Comparison of ENCODE assay signal across 22 cellular contexts in the genomic region with DNA sequence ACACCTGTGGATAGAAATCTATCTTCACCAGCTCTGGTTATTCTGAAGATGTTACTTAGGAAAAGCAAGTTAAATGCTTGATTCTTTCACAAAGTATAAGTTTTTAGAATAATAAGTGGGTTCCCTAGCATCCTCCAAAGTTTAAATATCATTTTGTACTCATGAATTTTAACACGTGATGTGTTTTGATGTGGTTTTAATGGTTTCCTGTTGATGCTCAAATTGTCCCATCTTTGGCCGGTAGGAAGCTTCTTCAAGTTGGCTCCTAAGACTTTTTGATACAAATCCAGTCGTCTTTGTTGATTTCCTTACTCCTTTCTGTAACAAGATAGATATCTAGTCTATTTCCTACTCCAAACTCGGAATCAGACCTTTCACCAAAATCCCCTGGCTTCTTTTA.
DNase-seq lines count a peak whose midpoint lies in the region; ATAC-seq, FAIRE-seq and TF ChIP-seq lines count a peak whose summit lies in the region.
"Had no signal": no experiment of that assay in that cellular context is flagged by ENCODE, and none has a peak within 500 bp of the region (broad histone marks: within the 10 kb centered on the region; RNA-seq: fewer than 3 reads in every experiment).

No MANE protein-coding gene starts in this region.

- no peak overlapping the region for H3K27ac ChIP-seq in small intestine (ENCODE audit: low read depth in 1 of 2, low read length in 1 of 2)
- H3K27ac ChIP-seq: 22Rv1, SJCRH30 had no signal

- H3K9me3 ChIP-seq in small intestine (ENCODE audit: control insufficient read depth, low read depth) = no peaks in the 10 kb centered on the region
- H3K9me3 ChIP-seq: SJCRH30 had no signal

- no peaks in the 10 kb centered on the region for H3K27me3 Mint-ChIP-seq in activated CD4-positive, alpha-beta T cell treated with anti-CD3 and anti-CD28 coated beads for 36 hours
- H3K27me3 Mint-ChIP-seq in activated CD4-positive, alpha-beta T cell treated with anti-CD3 and anti-CD28 coated beads, Interleukin-2, amount 10 ng/mL, durations not matched to agents 24 days and 14 days = no peaks in the 10 kb centered on the region
- H3K27me3 Mint-ChIP-seq in activated naive CD8-positive, alpha-beta T cell = no peaks in the 10 kb centered on the region
- no peaks in the 10 kb centered on the region for H3K27me3 Mint-ChIP-seq in activated naive CD8-positive, alpha-beta T cell treated with anti-CD3 and anti-CD28 coated beads for 36 hours
- no peaks in the 10 kb centered on the region for H3K27me3 Mint-ChIP-seq in T-helper 2 cell treated with Interferon-gamma antibody and Interleukin-4, amounts not matched to agents 5 μg/mL and 100 μg/mL, for 36 hours (ENCODE audit: low read depth)

- H3K36me3 Mint-ChIP-seq in activated CD4-positive, alpha-beta T cell treated with anti-CD3 and anti-CD28 coated beads for 36 hours (ENCODE audit: low read depth) = no peaks in the 10 kb centered on the region
- no peaks in the 10 kb centered on the region for H3K36me3 Mint-ChIP-seq in activated CD4-positive, alpha-beta T cell treated with anti-CD3 and anti-CD28 coated beads, Interleukin-2, amount 10 ng/mL, durations not matched to agents 24 days and 14 days (ENCODE audit: low read depth)
- H3K36me3 Mint-ChIP-seq in activated naive CD8-positive, alpha-beta T cell = peaks cover 3% of the 10 kb centered on the region
- H3K36me3 Mint-ChIP-seq in activated naive CD8-positive, alpha-beta T cell treated with anti-CD3 and anti-CD28 coated beads for 36 hours = no peaks in the 10 kb centered on the region
- H3K36me3 Mint-ChIP-seq in T-helper 2 cell treated with Interferon-gamma antibody and Interleukin-4, amounts not matched to agents 5 μg/mL and 100 μg/mL, for 36 hours (ENCODE audit: low read depth) = no peaks in the 10 kb centered on the region

- intact Hi-C loops in activated CD4-positive, alpha-beta T cell treated with anti-CD3 and anti-CD28 coated beads for 36 hours (cut with DNase I, micrococcal nuclease) = no loop called here
- intact Hi-C loops in activated CD4-positive, alpha-beta T cell treated with anti-CD3 and anti-CD28 coated beads, Interleukin-2, amount 10 ng/mL, durations not matched to agents 24 days and 14 days (cut with micrococcal nuclease) = no loop called here

- POLR2A ChIA-PET in activated CD4-positive, alpha-beta T cell treated with anti-CD3 and anti-CD28 coated beads for 36 hours (lab: Charles Lee) = no interaction called here

- H3K27ac Mint-ChIP-seq in activated CD4-positive, alpha-beta T cell treated with anti-CD3 and anti-CD28 coated beads for 36 hours = peak overlapping the region; percentile 38
- no peak overlapping the region for H3K27ac Mint-ChIP-seq in activated CD4-positive, alpha-beta T cell treated with anti-CD3 and anti-CD28 coated beads, Interleukin-2, amount 10 ng/mL, durations not matched to agents 24 days and 14 days
- H3K27ac Mint-ChIP-seq in activated naive CD8-positive, alpha-beta T cell = peak overlapping the region; percentile 55
- no peak overlapping the region for H3K27ac Mint-ChIP-seq in activated naive CD8-positive, alpha-beta T cell treated with anti-CD3 and anti-CD28 coated beads for 36 hours
- no peak overlapping the region for H3K27ac Mint-ChIP-seq in T-helper 2 cell treated with Interferon-gamma antibody and Interleukin-4, amounts not matched to agents 5 μg/mL and 100 μg/mL, for 36 hours

- no peaks in the 10 kb centered on the region for H3K27me3 ChIP-seq in small intestine (ENCODE audit: control insufficient read depth in 2 of 2, insufficient read depth in 2 of 2, low read length in 2 of 2)
- H3K27me3 ChIP-seq: SJCRH30 had no signal

- H3K4me3 ChIP-seq in small intestine (ENCODE audit: low read depth in 1 of 2, low read length in 2 of 2) (no peak overlapping the region), foreskin fibroblast (ENCODE audit: low read depth in 1 of 2, low read length in 2 of 2) (no peak overlapping the region)
- H3K4me3 ChIP-seq: SJCRH30 had no signal

- H3K36me3 ChIP-seq in small intestine (ENCODE audit: control insufficient read depth in 2 of 2, insufficient read depth in 2 of 2, low read length in 2 of 2) = no peaks in the 10 kb centered on the region
- H3K36me3 ChIP-seq: SJCRH30 had no signal

- DNase-seq in activated CD4-positive, alpha-beta T cell treated with anti-CD3 and anti-CD28 coated beads for 36 hours = no peak
- DNase-seq in activated CD4-positive, alpha-beta T cell treated with anti-CD3 and anti-CD28 coated beads, Interleukin-2, amount 10 ng/mL, durations not matched to agents 24 days and 14 days = no peak
- no peak for DNase-seq in activated naive CD8-positive, alpha-beta T cell treated with anti-CD3 and anti-CD28 coated beads for 36 hours
- no peak for DNase-seq in T-helper 2 cell treated with Interferon-gamma antibody and Interleukin-4, amounts not matched to agents 5 μg/mL and 100 μg/mL, for 36 hours (ENCODE audit: low spot score)
- DNase-seq in small intestine = peak; percentile 6
- no peak for DNase-seq in foreskin fibroblast
- no peak for DNase-seq in globus pallidus (ENCODE audit: low spot score)
- DNase-seq: DMS79, H7, IMR-90, Kasumi-1, MM.1S, NCI-H1092 treated with DMSO at 0.1 percent for 48 hours, NCI-H146, NCI-H2029 treated with DMSO at 0.1 percent for 48 hours, NCI-H2171, NCI-H69, SJCRH30 had no signal

- CTCF ChIA-PET in activated CD4-positive, alpha-beta T cell treated with anti-CD3 and anti-CD28 coated beads for 36 hours (lab: Charles Lee) = interaction anchor here (0.9 kb wide), 1 partner anchor 10 kb away, joined by 3 read pairs; no protein-coding TSS in a partner anchor

- no peak for TF ChIP-seq CTCF in foreskin fibroblast (IDR thresholded peaks at IDR 0.05; ENCODE audit: low read depth, low read length)

- no peak for ATAC-seq in activated CD4-positive, alpha-beta T cell treated with anti-CD3 and anti-CD28 coated beads for 36 hours
- ATAC-seq: Panc1 had no signal

- WGBS in small intestine, 3 donors = 64 to 87% (median 70%) methylated on average over 4 of the region's 4 CpGs

- no peaks in the 10 kb centered on the region for H3K9me3 Mint-ChIP-seq in activated CD4-positive, alpha-beta T cell treated with anti-CD3 and anti-CD28 coated beads for 36 hours (ENCODE audit: low read depth)
- H3K9me3 Mint-ChIP-seq in activated CD4-positive, alpha-beta T cell treated with anti-CD3 and anti-CD28 coated beads, Interleukin-2, amount 10 ng/mL, durations not matched to agents 24 days and 14 days = peaks cover 7% of the 10 kb centered on the region
- no peaks in the 10 kb centered on the region for H3K9me3 Mint-ChIP-seq in activated naive CD8-positive, alpha-beta T cell (ENCODE audit: low read depth)
- no peaks in the 10 kb centered on the region for H3K9me3 Mint-ChIP-seq in activated naive CD8-positive, alpha-beta T cell treated with anti-CD3 and anti-CD28 coated beads for 36 hours
- H3K9me3 Mint-ChIP-seq in T-helper 2 cell treated with Interferon-gamma antibody and Interleukin-4, amounts not matched to agents 5 μg/mL and 100 μg/mL, for 36 hours = no peaks in the 10 kb centered on the region

- no peak overlapping the region for H3K4me3 Mint-ChIP-seq in activated CD4-positive, alpha-beta T cell treated with anti-CD3 and anti-CD28 coated beads for 36 hours
- no peak overlapping the region for H3K4me3 Mint-ChIP-seq in activated CD4-positive, alpha-beta T cell treated with anti-CD3 and anti-CD28 coated beads, Interleukin-2, amount 10 ng/mL, durations not matched to agents 24 days and 14 days
- peak overlapping the region; percentile 48 for H3K4me3 Mint-ChIP-seq in activated naive CD8-positive, alpha-beta T cell
- H3K4me3 Mint-ChIP-seq in activated naive CD8-positive, alpha-beta T cell treated with anti-CD3 and anti-CD28 coated beads for 36 hours = no peak overlapping the region
- peak overlapping the region; percentile 4 for H3K4me3 Mint-ChIP-seq in T-helper 2 cell treated with Interferon-gamma antibody and Interleukin-4, amounts not matched to agents 5 μg/mL and 100 μg/mL, for 36 hours

- peaks cover 40% of the 10 kb centered on the region for H3K4me1 Mint-ChIP-seq in activated CD4-positive, alpha-beta T cell treated with anti-CD3 and anti-CD28 coated beads for 36 hours
- H3K4me1 Mint-ChIP-seq in activated CD4-positive, alpha-beta T cell treated with anti-CD3 and anti-CD28 coated beads, Interleukin-2, amount 10 ng/mL, durations not matched to agents 24 days and 14 days = peaks cover 16% of the 10 kb centered on the region
- peaks cover 46% of the 10 kb centered on the region for H3K4me1 Mint-ChIP-seq in activated naive CD8-positive, alpha-beta T cell (ENCODE audit: low read depth)
- peaks cover 25% of the 10 kb centered on the region for H3K4me1 Mint-ChIP-seq in activated naive CD8-positive, alpha-beta T cell treated with anti-CD3 and anti-CD28 coated beads for 36 hours
- peaks cover 24% of the 10 kb centered on the region for H3K4me1 Mint-ChIP-seq in T-helper 2 cell treated with Interferon-gamma antibody and Interleukin-4, amounts not matched to agents 5 μg/mL and 100 μg/mL, for 36 hours (ENCODE audit: low read depth)

- H3K4me1 ChIP-seq in small intestine (ENCODE audit: control insufficient read depth in 2 of 2, insufficient read depth in 1 of 2, low read depth in 1 of 2, low read length in 1 of 2) = no peaks in the 10 kb centered on the region
- H3K4me1 ChIP-seq: SJCRH30 had no signal

- FAIRE-seq in small intestine (lab: Jason Lieb, UNC) = no peak
- FAIRE-seq: HTR-8/SVneo had no signal

Comparison
In these comparisons a context has a peak if more than half of its experiments do, and no peak if none do; other contexts are left out.
1. H3K27ac Mint-ChIP-seq: peak in activated CD4-positive, alpha-beta T cell treated with anti-CD3 and anti-CD28 coated beads for 36 hours (single experiment) and activated naive CD8-positive, alpha-beta T cell (single experiment); none in activated CD4-positive, alpha-beta T cell treated with anti-CD3 and anti-CD28 coated beads, Interleukin-2, amount 10 ng/mL, durations not matched to agents 24 days and 14 days (single experiment), activated naive CD8-positive, alpha-beta T cell treated with anti-CD3 and anti-CD28 coated beads for 36 hours (single experiment) and T-helper 2 cell treated with Interferon-gamma antibody and Interleukin-4, amounts not matched to agents 5 μg/mL and 100 μg/mL, for 36 hours (single experiment).
2. H3K4me3 Mint-ChIP-seq: peak in activated naive CD8-positive, alpha-beta T cell (single experiment) and T-helper 2 cell treated with Interferon-gamma antibody and Interleukin-4, amounts not matched to agents 5 μg/mL and 100 μg/mL, for 36 hours (single experiment); none in activated CD4-positive, alpha-beta T cell treated with anti-CD3 and anti-CD28 coated beads for 36 hours (single experiment), activated CD4-positive, alpha-beta T cell treated with anti-CD3 and anti-CD28 coated beads, Interleukin-2, amount 10 ng/mL, durations not matched to agents 24 days and 14 days (single experiment) and activated naive CD8-positive, alpha-beta T cell treated with anti-CD3 and anti-CD28 coated beads for 36 hours (single experiment).